In genomic region chr12:42322567-42322966, GRCh38 we compare ENCODE assay signal across 29 cellular contexts.
"Had no signal": no experiment of that assay in that cellular context is flagged by ENCODE, and none has a peak within 500 bp of the region (broad histone marks: within the 10 kb centered on the region; RNA-seq: fewer than 3 reads in every experiment).

No MANE protein-coding gene starts in this region.

- H3K9me3 ChIP-seq: adrenal gland, breast epithelium, colonic mucosa, esophagus squamous epithelium had no signal

- H3K36me3 ChIP-seq: colonic mucosa had no signal

- ATAC-seq: activated CD4-positive, alpha-beta T cell treated with anti-CD3 and anti-CD28 coated beads for 36 hours; activated CD8-positive, alpha-beta T cell treated with anti-CD3 and anti-CD28 coated beads for 36 hours; activated naive CD8-positive, alpha-beta T cell treated with anti-CD3 and anti-CD28 coated beads, Interleukin-2, amount 50 U/mL, for 24 hours; activated T-cell treated with anti-CD3 and anti-CD28 coated beads, Interleukin-2, amount 50 U/mL, for 4 hours; activated T-helper 17 cell treated with anti-CD3 and anti-CD28 coated beads, Interleukin-2, amount 50 U/mL, for 72 hours had no signal

- H3K27ac Mint-ChIP-seq: activated CD4-positive, alpha-beta T cell treated with anti-CD3 and anti-CD28 coated beads for 36 hours; activated CD4-positive, alpha-beta T cell treated with anti-CD3 and anti-CD28 coated beads, Interleukin-2, amount 10 ng/mL, durations not matched to agents 7 days and 5 days; activated CD8-positive, alpha-beta T cell treated with anti-CD3 and anti-CD28 coated beads for 36 hours; activated naive CD4-positive, alpha-beta T cell treated with anti-CD3 and anti-CD28 coated beads for 36 hours; activated naive CD4-positive, alpha-beta T cell treated with anti-CD3 and anti-CD28 coated beads, Interleukin-2, amount 50 U/mL, for 24 hours; activated naive CD8-positive, alpha-beta T cell treated with anti-CD3 and anti-CD28 coated beads for 36 hours; activated naive CD8-positive, alpha-beta T cell treated with anti-CD3 and anti-CD28 coated beads, Interleukin-2, amount 50 U/mL, for 24 hours; activated T-helper 17 cell treated with anti-CD3 and anti-CD28 coated beads, Interleukin-2, amount 50 U/mL, for 72 hours; brain had no signal

- H3K27ac ChIP-seq: adrenal gland, breast epithelium, cardiac muscle cell, colonic mucosa, epithelial cell of prostate, esophagus squamous epithelium had no signal

- DNase-seq: activated CD4-positive, alpha-beta T cell treated with anti-CD3 and anti-CD28 coated beads for 36 hours; activated CD4-positive, alpha-beta T cell treated with anti-CD3 and anti-CD28 coated beads, Interleukin-2, amount 10 ng/mL, durations not matched to agents 7 days and 5 days; activated CD4-positive, alpha-beta T cell treated with anti-CD3 and anti-CD28 coated beads, Interleukin-2, amount 50 U/mL, for 48 hours; activated CD4-positive, CD25-positive, alpha-beta regulatory T cell; activated CD4-positive, CD25-positive, alpha-beta regulatory T cell treated with anti-CD3 and anti-CD28 coated beads, Interleukin-2, amount 50 U/mL, for 72 hours; activated CD8-positive, alpha-beta memory T cell treated with anti-CD3 and anti-CD28 coated beads for 24 hours; activated CD8-positive, alpha-beta T cell treated with anti-CD3 and anti-CD28 coated beads for 36 hours; activated effector memory CD4-positive, alpha-beta T cell treated with Interleukin-2 at 50 U/mL for 16 hours; activated naive CD4-positive, alpha-beta T cell treated with anti-CD3 and anti-CD28 coated beads for 36 hours; activated naive CD8-positive, alpha-beta T cell treated with anti-CD3 and anti-CD28 coated beads for 36 hours; activated naive CD8-positive, alpha-beta T cell treated with anti-CD3 and anti-CD28 coated beads, Interleukin-2, amount 50 U/mL, for 24 hours; activated T-cell treated with anti-CD3 and anti-CD28 coated beads, Interleukin-2, amount 50 U/mL, for 4 hours; adrenal gland; amygdala; aorta; central memory CD4-positive, alpha-beta T cell; cerebellar nuclear complex; colonic mucosa; effector CD8-positive, alpha-beta T cell; esophagus squamous epithelium; head of caudate nucleus; T-helper 1 cell; T-helper 2 cell had no signal

- H3K27me3 ChIP-seq: adrenal gland, breast epithelium, cardiac muscle cell, colonic mucosa, esophagus squamous epithelium had no signal

- H3K27me3 Mint-ChIP-seq: activated CD4-positive, alpha-beta T cell treated with anti-CD3 and anti-CD28 coated beads for 36 hours; activated CD4-positive, alpha-beta T cell treated with anti-CD3 and anti-CD28 coated beads, Interleukin-2, amount 10 ng/mL, durations not matched to agents 7 days and 5 days; activated CD8-positive, alpha-beta T cell treated with anti-CD3 and anti-CD28 coated beads for 36 hours; activated naive CD4-positive, alpha-beta T cell treated with anti-CD3 and anti-CD28 coated beads, Interleukin-2, amount 50 U/mL, for 24 hours; activated naive CD8-positive, alpha-beta T cell treated with anti-CD3 and anti-CD28 coated beads for 36 hours; activated naive CD8-positive, alpha-beta T cell treated with anti-CD3 and anti-CD28 coated beads, Interleukin-2, amount 50 U/mL, for 24 hours; activated T-helper 17 cell treated with anti-CD3 and anti-CD28 coated beads, Interleukin-2, amount 50 U/mL, for 72 hours had no signal

- H3K4me3 ChIP-seq: adrenal gland, breast epithelium, cardiac muscle cell, colonic mucosa, esophagus squamous epithelium had no signal

- H3K4me3 Mint-ChIP-seq: activated CD4-positive, alpha-beta T cell treated with anti-CD3 and anti-CD28 coated beads for 36 hours; activated CD4-positive, alpha-beta T cell treated with anti-CD3 and anti-CD28 coated beads, Interleukin-2, amount 10 ng/mL, durations not matched to agents 7 days and 5 days; activated CD8-positive, alpha-beta T cell treated with anti-CD3 and anti-CD28 coated beads for 36 hours; activated naive CD4-positive, alpha-beta T cell treated with anti-CD3 and anti-CD28 coated beads for 36 hours; activated naive CD4-positive, alpha-beta T cell treated with anti-CD3 and anti-CD28 coated beads, Interleukin-2, amount 50 U/mL, for 24 hours; activated naive CD8-positive, alpha-beta T cell treated with anti-CD3 and anti-CD28 coated beads for 36 hours; activated naive CD8-positive, alpha-beta T cell treated with anti-CD3 and anti-CD28 coated beads, Interleukin-2, amount 50 U/mL, for 24 hours; activated T-cell treated with anti-CD3 and anti-CD28 coated beads, Interleukin-2, amount 50 U/mL, for 4 hours; activated T-helper 17 cell treated with anti-CD3 and anti-CD28 coated beads, Interleukin-2, amount 50 U/mL, for 72 hours had no signal
